In genomic region chr10:47277352-47278151, GRCh38 we compare ENCODE assay signal across 9 cellular contexts. TPM values are rescaled to one million over a fixed set of nuclear protein-coding genes. Genes with fewer than 3 reads are reported as not detected.
DNase-seq lines count a peak whose midpoint lies in the region; ATAC-seq and TF ChIP-seq lines count a peak whose summit lies in the region.
"Had no signal": no experiment of that assay in that cellular context is flagged by ENCODE, and none has a peak within 500 bp of the region (broad histone marks: within the 10 kb centered on the region; RNA-seq: fewer than 3 reads in every experiment).

No MANE protein-coding gene starts in this region.

- H3K27ac ChIP-seq in HEK293 (ENCODE audit: extremely low read depth, low read depth, low read length): no peak overlapping the region
- no peak overlapping the region for H3K27ac ChIP-seq in naive thymus-derived CD4-positive, alpha-beta T cell (ENCODE audit: low read depth, low read length)

- H3K4me3 ChIP-seq in HEK293 (ENCODE audit: low read depth, low read length): no peak overlapping the region
- H3K4me3 ChIP-seq in naive thymus-derived CD4-positive, alpha-beta T cell (ENCODE audit: low read length): no peak overlapping the region

- CTCF ChIA-PET in HEK293 (lab: Yijun Ruan, JAX): interaction anchor here (0.6 to 1.5 kb wide), 3 partner anchors 32 to 719 kb away, joined by 3 read pairs; no protein-coding TSS in a partner anchor
- CTCF ChIA-PET in T-cell (lab: Charles Lee): interaction anchor here in 1 of 2 donors (0.5 to 1.0 kb wide), 3 partner anchors 11 to 84 kb away, joined by 3 read pairs; no protein-coding TSS in a partner anchor
- CTCF ChIA-PET in naive thymus-derived CD4-positive, alpha-beta T cell (lab: Charles Lee): interaction anchor here (0.6 to 1.7 kb wide), 4 partner anchors 9 to 253 kb away, joined by 3 to 5 read pairs (median 4); no protein-coding TSS in a partner anchor

- POLR2A ChIA-PET in HEK293 (lab: Yijun Ruan, JAX) (no interaction called here), T-cell (lab: Charles Lee) (no interaction called here)
- POLR2A ChIA-PET in naive thymus-derived CD4-positive, alpha-beta T cell (lab: Charles Lee): interaction anchor here (0.9 to 2.3 kb wide), 6 partner anchors 10 to 112 kb away, joined by 3 to 8 read pairs (median 6); partner anchors contain the start of gene GDF10

- H3K27me3 Mint-ChIP-seq in T-cell: no peaks in the 10 kb centered on the region
- H3K27me3 Mint-ChIP-seq in activated T-helper 17 cell treated with anti-CD3 and anti-CD28 coated beads, Interleukin-2, amount 50 U/mL, for 72 hours: no peaks in the 10 kb centered on the region
- H3K27me3 Mint-ChIP-seq in naive thymus-derived CD4-positive, alpha-beta T cell: no peaks in the 10 kb centered on the region

- DNase-seq in T-cell: peak in 14 of 34 experiments; percentile 11 to 67 (median 31)
- DNase-seq in naive thymus-derived CD4-positive, alpha-beta T cell: peak in 5 of 9 donors; percentile 31 to 36 (median 33)
- DNase-seq in NOMO-1 (lab: John Stamatoyannopoulos, UW; ENCODE audit: unreplicated experiment in 2 of 2): no peak
- DNase-seq: aorta, NCI-H1105 had no signal

- intact Hi-C loops in naive thymus-derived CD4-positive, alpha-beta T cell (cut with micrococcal nuclease): loop anchor here in 1 of 2 donors (1.0 to 2.0 kb wide), 2 partner anchors 12 to 17 kb away; no protein-coding TSS in a partner anchor

- H3K27me3 ChIP-seq in naive thymus-derived CD4-positive, alpha-beta T cell (ENCODE audit: control insufficient read depth in 2 of 2, insufficient read depth in 2 of 2, low read length in 2 of 2): no peaks in the 10 kb centered on the region

- peaks cover 27 to 34% (median 33%) of the 10 kb centered on the region in 3 donors for H3K4me1 Mint-ChIP-seq in T-cell
- H3K4me1 Mint-ChIP-seq in activated T-helper 17 cell treated with anti-CD3 and anti-CD28 coated beads, Interleukin-2, amount 50 U/mL, for 72 hours: peaks cover 12% of the 10 kb centered on the region
- H3K4me1 Mint-ChIP-seq in naive thymus-derived CD4-positive, alpha-beta T cell: peaks cover 19 to 50% (median 30%) of the 10 kb centered on the region in 7 donors

- peak overlapping the region in 2 of 3 donors; percentile 21 to 64 for H3K4me3 Mint-ChIP-seq in T-cell
- H3K4me3 Mint-ChIP-seq in activated T-helper 17 cell treated with anti-CD3 and anti-CD28 coated beads, Interleukin-2, amount 50 U/mL, for 72 hours: no peak overlapping the region
- peak overlapping the region in 9 of 10 donors; percentile 28 to 65 (median 43) for H3K4me3 Mint-ChIP-seq in naive thymus-derived CD4-positive, alpha-beta T cell

- ATAC-seq in T-cell (replicated peaks in 1 of 4) (peak; percentile 85 to 99 (median 96)), GM18520 (IDR thresholded peaks at IDR 0.05; ENCODE audit: unreplicated experiment) (no peak), GM21423 (IDR thresholded peaks at IDR 0.05; ENCODE audit: unreplicated experiment) (no peak)
- ATAC-seq in activated T-helper 17 cell treated with anti-CD3 and anti-CD28 coated beads, Interleukin-2, amount 50 U/mL, for 72 hours (replicated peaks): peak; percentile 83
- ATAC-seq in naive thymus-derived CD4-positive, alpha-beta T cell: peak; percentile 57

- no peaks in the 10 kb centered on the region for H3K9me3 Mint-ChIP-seq in T-cell
- H3K9me3 Mint-ChIP-seq in activated T-helper 17 cell treated with anti-CD3 and anti-CD28 coated beads, Interleukin-2, amount 50 U/mL, for 72 hours: no peaks in the 10 kb centered on the region
- peaks cover 0 to 9% (median 0%) of the 10 kb centered on the region in 11 donors for H3K9me3 Mint-ChIP-seq in naive thymus-derived CD4-positive, alpha-beta T cell

- H3K4me1 ChIP-seq in HEK293 (ENCODE audit: control insufficient read depth, insufficient read depth, low read length): no peaks in the 10 kb centered on the region
- peaks cover 12 to 18% of the 10 kb centered on the region in 2 donors for H3K4me1 ChIP-seq in naive thymus-derived CD4-positive, alpha-beta T cell (ENCODE audit: control insufficient read depth in 2 of 2, insufficient read depth in 2 of 2, low read length in 2 of 2)

- no peaks in the 10 kb centered on the region for H3K36me3 ChIP-seq in HEK293 (ENCODE audit: control insufficient read depth in 2 of 2, insufficient read depth in 1 of 2, low read length in 2 of 2)
- H3K36me3 ChIP-seq in naive thymus-derived CD4-positive, alpha-beta T cell (ENCODE audit: control insufficient read depth in 2 of 3, insufficient read depth in 3 of 3, low read length in 3 of 3): no peaks in the 10 kb centered on the region

- H3K9me3 ChIP-seq in HEK293 (ENCODE audit: control insufficient read depth, insufficient read depth, low read depth, low read length): no peaks in the 10 kb centered on the region; the same call in 1 of the 2 replicates
- H3K9me3 ChIP-seq in naive thymus-derived CD4-positive, alpha-beta T cell (ENCODE audit: control insufficient read depth in 2 of 3, low read length in 3 of 3): no peaks in the 10 kb centered on the region

- peak overlapping the region; percentile 62 to 65 for H3K27ac Mint-ChIP-seq in T-cell
- peak overlapping the region; percentile 69 for H3K27ac Mint-ChIP-seq in activated T-helper 17 cell treated with anti-CD3 and anti-CD28 coated beads, Interleukin-2, amount 50 U/mL, for 72 hours
- H3K27ac Mint-ChIP-seq in naive thymus-derived CD4-positive, alpha-beta T cell: peak overlapping the region in 8 of 9 donors; percentile 15 to 92 (median 72)

- no peak for TF ChIP-seq CTCF in HEK293 (tag by site-specific recombination; IDR thresholded peaks at IDR 0.05)

- no peaks in the 10 kb centered on the region for H3K36me3 Mint-ChIP-seq in T-cell
- H3K36me3 Mint-ChIP-seq in activated T-helper 17 cell treated with anti-CD3 and anti-CD28 coated beads, Interleukin-2, amount 50 U/mL, for 72 hours (ENCODE audit: low read depth): no peaks in the 10 kb centered on the region
- peaks cover 0 to 6% (median 0%) of the 10 kb centered on the region in 5 donors for H3K36me3 Mint-ChIP-seq in naive thymus-derived CD4-positive, alpha-beta T cell

TF ChIP-seq in HEK293, 187 proteins besides CTCF, POLR2A, EP300 and RAD21:
- TF ChIP-seq, protein P1, sequence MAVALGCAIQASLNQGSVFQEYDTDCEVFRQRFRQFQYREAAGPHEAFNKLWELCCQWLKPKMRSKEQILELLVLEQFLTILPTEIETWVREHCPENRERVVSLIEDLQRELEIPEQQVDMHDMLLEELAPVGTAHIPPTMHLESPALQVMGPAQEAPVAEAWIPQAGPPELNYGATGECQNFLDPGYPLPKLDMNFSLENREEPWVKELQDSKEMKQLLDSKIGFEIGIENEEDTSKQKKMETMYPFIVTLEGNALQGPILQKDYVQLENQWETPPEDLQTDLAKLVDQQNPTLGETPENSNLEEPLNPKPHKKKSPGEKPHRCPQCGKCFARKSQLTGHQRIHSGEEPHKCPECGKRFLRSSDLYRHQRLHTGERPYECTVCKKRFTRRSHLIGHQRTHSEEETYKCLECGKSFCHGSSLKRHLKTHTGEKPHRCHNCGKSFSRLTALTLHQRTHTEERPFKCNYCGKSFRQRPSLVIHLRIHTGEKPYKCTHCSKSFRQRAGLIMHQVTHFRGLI (tag by site-specific recombination; IDR thresholded peaks at IDR 0.05): peak; percentile 96
- no peak for TF ChIP-seq ZNF600 (tag by site-specific recombination; IDR thresholded peaks at IDR 0.05)

RNA-seq across cellular contexts. Expression of gene GDF10, which starts 22.4 kb away (rescaled TPM):
- 1 to 10 TPM in 1 of 5 donors, under 1 TPM in 4; 0.14 to 1.4 (median 0.46) TPM for total RNA-seq in T-cell
- under 1 TPM in 1 of 2 donors, not detected in 1; 0.45 TPM for total RNA-seq in activated T-helper 17 cell treated with anti-CD3 and anti-CD28 coated beads, Interleukin-2, amount 50 U/mL, for 72 hours
- 1 to 10 TPM in 2 of 5 experiments, under 1 TPM in 2, not detected in 1; 0.16 to 1.6 (median 0.80) TPM for total RNA-seq in naive thymus-derived CD4-positive, alpha-beta T cell
- polyA plus RNA-seq in naive thymus-derived CD4-positive, alpha-beta T cell: under 1 TPM; 0.69 to 0.82 TPM

RNA-seq across cellular contexts. Expression of gene GDF2, which starts 44.7 kb away (rescaled TPM):
- not detected for total RNA-seq in T-cell
- total RNA-seq in activated T-helper 17 cell treated with anti-CD3 and anti-CD28 coated beads, Interleukin-2, amount 50 U/mL, for 72 hours: not detected
- total RNA-seq in naive thymus-derived CD4-positive, alpha-beta T cell: not detected
- polyA plus RNA-seq in naive thymus-derived CD4-positive, alpha-beta T cell: not detected
- total RNA-seq: aorta had no signal
- polyA plus RNA-seq: aorta had no signal

Comparison
In these comparisons a context has a peak if more than half of its experiments do, and no peak if none do; other contexts are left out.
1. ATAC-seq: peak in T-cell (4 of 4), activated T-helper 17 cell treated with anti-CD3 and anti-CD28 coated beads, Interleukin-2, amount 50 U/mL, for 72 hours (single experiment) and naive thymus-derived CD4-positive, alpha-beta T cell (single experiment); none in GM18520 (single experiment) and GM21423 (single experiment).
2. DNase-seq: peak in naive thymus-derived CD4-positive, alpha-beta T cell (5 of 9); none in NOMO-1 (0 of 2).
3. Peak in every context shown above with its lines, with median percentiles within 50 percentile points of each other: H3K27ac Mint-ChIP-seq.